ENCODE assay signal across 21 cellular contexts in the genomic region with DNA sequence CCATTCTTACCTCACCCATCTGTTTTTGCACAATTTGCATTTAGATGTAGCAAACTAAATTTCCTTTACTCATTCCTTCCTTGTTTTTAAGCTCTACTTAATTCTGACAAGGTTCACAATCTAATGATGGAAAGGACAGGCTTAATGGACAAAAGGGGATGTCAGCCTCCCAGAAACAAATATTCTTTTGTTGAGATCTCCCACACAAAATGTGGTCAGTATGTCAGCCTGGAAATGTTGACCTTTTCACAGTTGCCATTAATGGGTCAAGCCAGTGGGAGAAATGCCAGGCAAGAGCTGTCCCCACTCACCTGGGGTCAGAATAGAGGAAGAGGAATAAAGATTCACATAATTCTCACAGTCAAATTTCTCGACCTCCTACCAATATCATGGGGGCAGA. TPM values are rescaled to one million over a fixed set of nuclear protein-coding genes. Genes with fewer than 3 reads are reported as not detected.
A peak's percentile ranks its signal among the peaks of the same experiment; 100 is the strongest.
DNase-seq lines count a peak whose midpoint lies in the region; ATAC-seq, FAIRE-seq and TF ChIP-seq lines count a peak whose summit lies in the region.
"Had no signal": no experiment of that assay in that cellular context is flagged by ENCODE, and none has a peak within 500 bp of the region (broad histone marks: within the 10 kb centered on the region; RNA-seq: fewer than 3 reads in every experiment).

No MANE protein-coding gene starts in this region.

- peaks cover 87% of the 10 kb centered on the region for H3K4me1 ChIP-seq in HepG2 (ENCODE audit: insufficient read depth, low read length)
- peaks cover 0 to 38% (median 16%) of the 10 kb centered on the region in 4 donors for H3K4me1 ChIP-seq in right lobe of liver
- peaks cover 73% of the 10 kb centered on the region for H3K4me1 ChIP-seq in Panc1 (ENCODE audit: control insufficient read depth, insufficient read depth, low read length)
- H3K4me1 ChIP-seq in suprapubic skin, result peaks cover 34% of the 10 kb centered on the region

- H3K27ac ChIP-seq in HepG2 (ENCODE audit: extremely low read length, insufficient read depth, low read length) (peak overlapping the region; percentile 3), right lobe of liver (no peak overlapping the region), Panc1 (ENCODE audit: low read length) (peak overlapping the region; percentile 69), suprapubic skin (no peak overlapping the region)
- H3K27ac ChIP-seq: BLaER1 treated with 17β-estradiol and CSF1 and Interleukin-3, amounts not matched to agents 10 nM and 100 nM; GM23248; HL-60 had no signal

- TF ChIP-seq POLR2A in HepG2 (IDR thresholded peaks at IDR 0.05; ENCODE audit: insufficient read depth in 1 of 2, low read depth in 2 of 2, low read length in 2 of 2), result no peak
- no peak for TF ChIP-seq POLR2A in right lobe of liver (IDR thresholded peaks at IDR 0.05)
- no peak for TF ChIP-seq POLR2A in suprapubic skin (IDR thresholded peaks at IDR 0.05)

- in situ Hi-C loops in HepG2 (cut with HindIII; ENCODE audit: extremely low pct_ligation_motif_present, low pct_unique_long_range_greater_than_20kb) (no loop called here), Panc1 (cut with HindIII; ENCODE audit: low pct_unique_long_range_greater_than_20kb, low sequenced_read_pairs) (no loop called here)

- ATAC-seq in HepG2 (no peak), right lobe of liver (no peak), Panc1 (no peak), GM21526 (IDR thresholded peaks at IDR 0.05; ENCODE audit: low FRiP score, unreplicated experiment) (no peak)
- ATAC-seq: CD8-positive, alpha-beta T cell; HCT116 had no signal

- peaks cover 19% of the 10 kb centered on the region for H3K36me3 Mint-ChIP-seq in neural crest cell (ENCODE audit: low read depth)
- H3K36me3 Mint-ChIP-seq: CD8-positive, alpha-beta T cell had no signal

- peak overlapping the region; percentile 44 for H3K27ac Mint-ChIP-seq in neural crest cell (ENCODE audit: unreplicated experiment)
- H3K27ac Mint-ChIP-seq: B cell; CD8-positive, alpha-beta T cell; HFFc6 had no signal

- peak; percentile 40 for FAIRE-seq in HepG2 (lab: Jason Lieb, UNC)
- FAIRE-seq: D721Med, G401.6, GM12891, GM19239, H54 had no signal

- 96% methylated on average over 1 of the region's 1 CpG for WGBS in HepG2 (ENCODE audit: low lambda C conversion rate)
- WGBS in right lobe of liver (ENCODE audit: insufficient coverage, low coverage, low lambda C conversion rate, missing lambda C conversion rate), result 40% methylated on average over 1 of the region's 1 CpG
- WGBS in suprapubic skin, result 89% methylated on average over 1 of the region's 1 CpG

- H3K4me2 ChIP-seq in HepG2 (ENCODE audit: low read depth, low read length), result no peak overlapping the region
- H3K4me2 ChIP-seq: BLaER1 treated with 17β-estradiol and CSF1 and Interleukin-3, amounts not matched to agents 10 nM and 100 nM had no signal

- POLR2A ChIA-PET in HepG2 (lab: Yijun Ruan, JAX) (no interaction called here), Panc1 (lab: Charles Lee) (interaction anchor here (0.6 kb wide), 1 partner anchor 128 kb away, joined by 3 read pairs; no protein-coding TSS in a partner anchor)

- no peak overlapping the region for H3K9ac ChIP-seq in HepG2 (ENCODE audit: insufficient read depth, low read depth, low read length)
- H3K9ac ChIP-seq: BLaER1 treated with 17β-estradiol and CSF1 and Interleukin-3, amounts not matched to agents 10 nM and 100 nM; GM23248 had no signal

- H3K79me2 ChIP-seq in HepG2 (ENCODE audit: insufficient read depth, low read length), result peaks cover 99% of the 10 kb centered on the region

- DNase-seq in HepG2 (ENCODE audit: low spot score) (no peak), right lobe of liver (no peak), Panc1 (ENCODE audit: low read depth, low spot score) (no peak), neural crest cell (ENCODE audit: low read depth, low spot score) (no peak), suprapubic skin (ENCODE audit: low spot score in 2 of 2) (no peak)
- DNase-seq in activated effector memory CD4-positive, alpha-beta T cell treated with Interleukin-2 at 50 U/mL for 16 hours, result no peak
- DNase-seq: CD8-positive, alpha-beta T cell; COR-L47; GM23248; HFFc6; IMR-90 had no signal

- no peak overlapping the region for H3K4me3 Mint-ChIP-seq in neural crest cell
- H3K4me3 Mint-ChIP-seq: B cell; CD8-positive, alpha-beta T cell; HFFc6 had no signal

- TF ChIP-seq CTCF in HepG2 (CRISPR knock-in tag; IDR thresholded peaks at IDR 0.05), result no peak
- TF ChIP-seq CTCF in right lobe of liver (IDR thresholded peaks at IDR 0.05), result no peak
- TF ChIP-seq CTCF in Panc1 (IDR thresholded peaks at IDR 0.05), result no peak
- TF ChIP-seq CTCF in neural crest cell (conservative IDR thresholded peaks at IDR 0.05), result no peak
- TF ChIP-seq CTCF in suprapubic skin (IDR thresholded peaks at IDR 0.05), result no peak

- H3K36me3 ChIP-seq in HepG2 (replicated peaks in 1 of 2; ENCODE audit: control insufficient read depth in 1 of 2, insufficient read depth in 2 of 2, low read length in 2 of 2) (peaks cover 22 to 68% of the 10 kb centered on the region in 2 experiments), right lobe of liver (no peaks in the 10 kb centered on the region), Panc1 (ENCODE audit: control insufficient read depth, insufficient read depth, low read length) (peaks cover 7% of the 10 kb centered on the region), suprapubic skin (no peaks in the 10 kb centered on the region)
- H3K36me3 ChIP-seq: BLaER1 treated with 17β-estradiol and CSF1 and Interleukin-3, amounts not matched to agents 10 nM and 100 nM had no signal

- no peak overlapping the region for H2AFZ ChIP-seq in HepG2 (ENCODE audit: low read length)
- H2AFZ ChIP-seq: GM23248 had no signal

- TF ChIP-seq RAD21 in HepG2 (CRISPR knock-in tag; IDR thresholded peaks at IDR 0.05), result no peak

- H3K4me3 ChIP-seq in HepG2 (replicated peaks in 1 of 3; ENCODE audit: insufficient read depth in 1 of 3, low read depth in 2 of 3, low read length in 3 of 3) (no peak overlapping the region), right lobe of liver (no peak overlapping the region), Panc1 (ENCODE audit: low read depth in 2 of 2, low read length in 2 of 2) (no peak overlapping the region), suprapubic skin (no peak overlapping the region)
- H3K4me3 ChIP-seq: BLaER1 treated with 17β-estradiol and CSF1 and Interleukin-3, amounts not matched to agents 10 nM and 100 nM; GM23248 had no signal

- H3K9me3 ChIP-seq in HepG2 (ENCODE audit: low read length), result no peaks in the 10 kb centered on the region
- H3K9me3 ChIP-seq in right lobe of liver, result no peaks in the 10 kb centered on the region
- no peaks in the 10 kb centered on the region for H3K9me3 ChIP-seq in Panc1 (ENCODE audit: control insufficient read depth, insufficient read depth, low read depth, low read length)
- no peaks in the 10 kb centered on the region for H3K9me3 ChIP-seq in suprapubic skin

- H4K20me1 ChIP-seq in HepG2 (ENCODE audit: insufficient read depth, low read length), result peaks cover 82% of the 10 kb centered on the region

- H3K4me1 Mint-ChIP-seq in neural crest cell, result peaks cover 48% of the 10 kb centered on the region
- H3K4me1 Mint-ChIP-seq: B cell had no signal

- H3K27me3 Mint-ChIP-seq in neural crest cell (ENCODE audit: low read depth), result no peaks in the 10 kb centered on the region

- intact Hi-C loops in HepG2 (cut with micrococcal nuclease; ENCODE audit: unreplicated experiment) (no loop called here), right lobe of liver (cut with DNase I) (no loop called here), Panc1 (cut with micrococcal nuclease; ENCODE audit: unreplicated experiment) (no loop called here)

- H3K9me3 Mint-ChIP-seq in neural crest cell, result peaks cover 13% of the 10 kb centered on the region
- H3K9me3 Mint-ChIP-seq: CD8-positive, alpha-beta T cell; HFFc6 had no signal

- no TSS peak for BruUV-seq in HepG2 (replicated peaks; lab: Mats Ljungman, UMichigan)
- TSS peak; percentile 16 for BruUV-seq in Panc1 (replicated peaks; lab: Mats Ljungman, UMichigan)

- no peak for TF ChIP-seq EP300 in HepG2 (IDR thresholded peaks at IDR 0.05; ENCODE audit: low read depth in 2 of 2, low read length in 2 of 2)
- TF ChIP-seq EP300 in HepG2 (CRISPR knock-in tag; IDR thresholded peaks at IDR 0.05; ENCODE audit: borderline replicate concordance), result no peak
- TF ChIP-seq EP300 in suprapubic skin (IDR thresholded peaks at IDR 0.05), result no peak

- CTCF ChIA-PET in HepG2 (lab: Yijun Ruan, JAX; ENCODE audit: low intra/inter-chr PET ratio, low total read pairs) (no interaction called here), Panc1 (lab: Charles Lee) (no interaction called here)

- H3K27me3 ChIP-seq in HepG2 (ENCODE audit: control insufficient read depth in 1 of 2, insufficient read depth in 2 of 2, low read length in 2 of 2) (no peaks in the 10 kb centered on the region), right lobe of liver (no peaks in the 10 kb centered on the region), Panc1 (ENCODE audit: control insufficient read depth, insufficient read depth, low read length) (no peaks in the 10 kb centered on the region), suprapubic skin (no peaks in the 10 kb centered on the region)

RNA-seq across cellular contexts. Expression of a gene that starts 27.0 kb away (rescaled TPM):
- total RNA-seq in HepG2 (2016; rRNA removed; fragmentation: Illumina TruSeq; extraction: Trizol), result 19.7 and 27.0 TPM in 2 replicates
- total RNA-seq in HepG2 (2016; cell fraction: cytosol; rRNA removed; fragmentation: Illumina TruSeq; extraction: Trizol; ENCODE audit: low read depth), result 3.0 and 4.5 TPM in 2 replicates
- total RNA-seq in HepG2 (2016; cell fraction: insoluble cytoplasmic fraction; rRNA removed; fragmentation: Illumina TruSeq; extraction: Trizol), result 18.2 and 25.1 TPM in 2 replicates
- 11.0 and 11.7 TPM in 2 replicates for total RNA-seq in HepG2 (2016; cell fraction: membrane; rRNA removed; fragmentation: Illumina TruSeq; extraction: Trizol)
- total RNA-seq in HepG2 (2016; cell fraction: nucleus; rRNA removed; fragmentation: Illumina TruSeq; extraction: Trizol), result 22.2 and 23.3 TPM in 2 replicates
- 105 and 139 TPM in 2 replicates for polyA plus RNA-seq in HepG2 (2011; rRNA removed)
- polyA plus RNA-seq in HepG2 (2011; cell fraction: cytosol; rRNA removed), result 87.9 and 94.0 TPM in 2 replicates
- polyA plus RNA-seq in HepG2 (2011; cell fraction: nucleus; rRNA removed), result 104 and 133 TPM in 2 replicates
- polyA plus RNA-seq in HepG2 (2012), result 75.0 and 83.3 TPM in 2 replicates
- polyA plus RNA-seq in HepG2 (2016; cell fraction: cytosol; fragmentation: Illumina TruSeq; extraction: Trizol; ENCODE audit: low read depth), result 5.5 and 5.7 TPM in 2 replicates
- polyA plus RNA-seq in HepG2 (2016; cell fraction: insoluble cytoplasmic fraction; fragmentation: Illumina TruSeq; extraction: Trizol; ENCODE audit: low read depth), result 54.5 and 55.7 TPM in 2 replicates
- 11.1 and 12.3 TPM in 2 replicates for polyA plus RNA-seq in HepG2 (2016; cell fraction: membrane; fragmentation: Illumina TruSeq; extraction: Trizol; ENCODE audit: low read depth)
- 38.7 and 40.5 TPM in 2 replicates for polyA plus RNA-seq in HepG2 (2016; cell fraction: nucleus; fragmentation: Illumina TruSeq; extraction: Trizol; ENCODE audit: insufficient read depth, low read depth)
- polyA minus RNA-seq in HepG2 (2011; rRNA and poly(A)+ RNA removed; ENCODE audit: low replicate concordance), result 71.2 and 129 TPM in 2 replicates
- polyA minus RNA-seq in HepG2 (2011; cell fraction: cytosol; rRNA and poly(A)+ RNA removed), result 90.2 and 115 TPM in 2 replicates
- polyA minus RNA-seq in HepG2 (2011; cell fraction: nucleus; rRNA and poly(A)+ RNA removed), result 131 and 167 TPM in 2 replicates
- total RNA-seq in right lobe of liver, result 10 to 100 TPM; 10.6 to 19.7 (median 15.3) TPM
- total RNA-seq in Panc1 (2021; ENCODE audit: unreplicated experiment), result 298 TPM
- polyA plus RNA-seq in Panc1 (2012; ENCODE audit: insufficient read length), result 335 TPM
- 34.5 and 35.6 TPM in 2 replicates for total RNA-seq in neural crest cell
- total RNA-seq in suprapubic skin, result 10 to 100 TPM; 33.0 to 68.9 (median 52.1) TPM

Comparison
In these comparisons a context has a peak if more than half of its experiments do, and no peak if none do; other contexts are left out.
1. H3K27ac ChIP-seq: peak in HepG2 (single experiment) and Panc1 (single experiment); none in right lobe of liver (0 of 3) and suprapubic skin (single experiment).